In the genomic region with DNA sequence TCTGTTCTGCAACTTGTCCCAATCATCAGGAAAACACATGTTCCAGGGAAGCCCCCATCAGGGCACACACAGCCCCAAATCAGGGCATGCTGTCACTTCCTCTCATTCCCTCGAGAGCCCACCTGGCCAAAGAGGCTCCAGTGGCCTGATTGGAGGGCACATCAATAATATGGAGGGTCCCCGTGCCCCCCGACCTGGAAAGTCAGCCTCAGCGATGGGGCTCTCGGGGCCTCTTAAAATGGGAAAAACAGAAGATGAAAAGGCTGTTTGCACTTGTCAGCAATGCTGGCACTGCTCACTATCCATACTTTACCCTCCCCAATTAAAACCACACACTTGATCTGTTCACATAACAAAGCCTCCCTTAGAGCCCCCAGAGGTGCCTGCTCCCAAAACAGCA, we compare ENCODE assay signal across 22 cellular contexts.
"Had no signal": no experiment of that assay in that cellular context is flagged by ENCODE, and none has a peak within 500 bp of the region (broad histone marks: within the 10 kb centered on the region; RNA-seq: fewer than 3 reads in every experiment).

No MANE protein-coding gene starts in this region.

- H3K4me1 ChIP-seq: colonic mucosa, esophagus muscularis mucosa, foreskin keratinocyte, gastrocnemius medialis, gastroesophageal sphincter, heart left ventricle, heart right ventricle had no signal

- H3K27ac ChIP-seq: colonic mucosa, dorsolateral prefrontal cortex, epithelial cell of prostate, esophagus muscularis mucosa, esophagus squamous epithelium, foreskin keratinocyte, gastrocnemius medialis, gastroesophageal sphincter, heart left ventricle, heart right ventricle had no signal

- H3K4me3 ChIP-seq: colonic mucosa, dorsolateral prefrontal cortex, esophagus muscularis mucosa, esophagus squamous epithelium, gastrocnemius medialis, gastroesophageal sphincter, heart left ventricle, heart right ventricle had no signal

- H3K9me3 ChIP-seq: colonic mucosa, esophagus muscularis mucosa, esophagus squamous epithelium, gastrocnemius medialis, gastroesophageal sphincter, heart left ventricle, heart right ventricle had no signal

- H3K4me3 Mint-ChIP-seq: dendritic cell treated with granulocyte-macrophage colony-stimulating factor and Interleukin-4, amounts not matched to agents 40 ng/mL and 50 ng/mL, for 4 days; effector memory CD8-positive, alpha-beta T cell had no signal

- H3K27ac Mint-ChIP-seq: dendritic cell treated with granulocyte-macrophage colony-stimulating factor and Interleukin-4, amounts not matched to agents 40 ng/mL and 50 ng/mL, for 4 days; effector memory CD8-positive, alpha-beta T cell had no signal

- DNase-seq: colonic mucosa; cortex of kidney; dermis blood vessel endothelial cell; dorsolateral prefrontal cortex; effector CD4-positive, alpha-beta T cell; effector CD8-positive, alpha-beta T cell; effector memory CD4-positive, alpha-beta T cell; effector memory CD8-positive, alpha-beta T cell; erythroblast; esophagus squamous epithelium; foreskin fibroblast; foreskin keratinocyte; foreskin melanocyte; gastrocnemius medialis; glutamatergic neuron; head of caudate nucleus; heart left ventricle; heart right ventricle had no signal

- H3K27me3 Mint-ChIP-seq: dendritic cell treated with granulocyte-macrophage colony-stimulating factor and Interleukin-4, amounts not matched to agents 40 ng/mL and 50 ng/mL, for 4 days had no signal

- H3K36me3 ChIP-seq: colonic mucosa, esophagus muscularis mucosa, esophagus squamous epithelium, gastrocnemius medialis, gastroesophageal sphincter, heart left ventricle, heart right ventricle had no signal

- H3K27me3 ChIP-seq: colonic mucosa, dorsolateral prefrontal cortex, foreskin keratinocyte, gastrocnemius medialis, heart left ventricle had no signal
